2 cellular contexts compared by ENCODE assay signal in genomic region chr3:59526999-59527398, GRCh38.
A peak's percentile ranks its signal among the peaks of the same experiment; 100 is the strongest.
TF ChIP-seq lines count a peak whose summit lies in the region.

No MANE protein-coding gene starts in this region.

TF ChIP-seq in SK-N-SH treated with all-trans-retinoic acid at 6 μM for 48 hours, 23 proteins besides CTCF, POLR2A, EP300 and RAD21 (continued from another document):
- peak; percentile 49; the same call in 1 of the 2 replicates for TF ChIP-seq ZNF8 (CRISPR knock-in tag; IDR thresholded peaks at IDR 0.05)
- TF ChIP-seq CSRNP3 (CRISPR knock-in tag; IDR thresholded peaks at IDR 0.05) = no peak

TF ChIP-seq in SK-N-SH, 30 proteins besides CTCF, POLR2A, EP300 and RAD21:
- TF ChIP-seq USF1 (IDR thresholded peaks at IDR 0.05; ENCODE audit: borderline replicate concordance, low read depth) (no peak), RXRA (IDR thresholded peaks at IDR 0.05; ENCODE audit: borderline replicate concordance, low read depth) (no peak), ZBTB33 (IDR thresholded peaks at IDR 0.05; ENCODE audit: borderline replicate concordance, low read depth) (no peak), CHD2 (IDR thresholded peaks at IDR 0.05; ENCODE audit: low read length, partially characterized antibody) (no peak), GATA2 (CRISPR knock-in tag; IDR thresholded peaks at IDR 0.05) (no peak), FOXM1 (IDR thresholded peaks at IDR 0.05; ENCODE audit: low read depth) (no peak), RFX5 (IDR thresholded peaks at IDR 0.05; ENCODE audit: low read length) (no peak), FOSL2 (IDR thresholded peaks at IDR 0.05; ENCODE audit: borderline replicate concordance, low read depth) (no peak), ELF1 (IDR thresholded peaks at IDR 0.05) (no peak)
